Comparison of ENCODE assay signal across 1 cellular context in the genomic region with DNA sequence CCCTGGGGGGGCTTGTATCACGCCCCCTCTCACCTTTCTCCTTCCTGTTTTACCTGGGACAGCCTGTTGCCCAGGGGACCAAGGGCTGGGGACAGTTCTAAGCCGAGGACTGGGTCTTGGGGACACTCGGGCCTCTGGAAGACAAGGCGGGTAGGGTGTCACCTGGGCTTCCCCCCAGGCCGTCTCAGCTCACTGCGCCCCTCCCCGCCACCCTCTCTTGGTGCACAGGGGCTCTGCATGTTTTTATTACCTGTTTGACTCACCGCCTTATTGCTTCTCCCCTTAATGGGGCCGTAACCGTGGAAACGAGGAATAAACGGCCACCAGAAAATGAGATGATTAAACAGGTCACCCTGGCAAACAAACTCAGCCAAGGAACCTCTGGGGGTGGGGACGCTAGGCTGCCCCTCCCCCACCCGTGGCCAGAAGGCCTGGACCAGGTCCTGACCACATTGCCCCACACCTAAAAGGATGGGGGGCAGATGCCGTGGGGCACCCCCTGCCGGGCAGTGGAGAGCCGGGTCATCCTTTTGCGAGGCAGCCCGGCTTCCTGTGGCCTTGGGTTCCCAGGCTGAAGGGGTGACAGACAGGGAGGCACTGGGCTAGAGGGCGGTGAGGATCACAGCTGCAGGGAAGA.
A peak's percentile ranks its signal among the peaks of the same experiment; 100 is the strongest.
TF ChIP-seq lines count a peak whose summit lies in the region.

No MANE protein-coding gene starts in this region.

TF ChIP-seq in HepG2, 621 proteins besides CTCF, POLR2A, EP300 and RAD21 (continued from another document and continues in another):
- TF ChIP-seq ZBTB40 (IDR thresholded peaks at IDR 0.05) (no peak), ZBTB40 (CRISPR knock-in tag; IDR thresholded peaks at IDR 0.05) (peak; percentile 89; the same call in 1 of the 2 replicates), CREBL2 (CRISPR knock-in tag; IDR thresholded peaks at IDR 0.05; ENCODE audit: borderline replicate concordance) (no peak), ZNF230 (CRISPR knock-in tag; IDR thresholded peaks at IDR 0.05) (0 out of 2 replicates have a peak, but pooled peaks have one; percentile 18), KLF15 (CRISPR knock-in tag; IDR thresholded peaks at IDR 0.05; ENCODE audit: borderline replicate concordance) (no peak), TFAP4 (IDR thresholded peaks at IDR 0.05; ENCODE audit: borderline replicate concordance, low read depth) (peak; percentile 32; the same call in 1 of the 2 replicates), HDAC2 (CRISPR knock-in tag; IDR thresholded peaks at IDR 0.05) (peak; percentile 23; the same call in 1 of the 2 replicates), ZNF121 (CRISPR knock-in tag; IDR thresholded peaks at IDR 0.05) (no peak; the same call in 1 of the 2 replicates), POLR2AphosphoS2 (IDR thresholded peaks at IDR 0.05; ENCODE audit: low read depth, low read length) (no peak), SKI (IDR thresholded peaks at IDR 0.05; ENCODE audit: partially characterized antibody) (peak; percentile 38), NR2F2 (IDR thresholded peaks at IDR 0.05; ENCODE audit: borderline replicate concordance, low read depth) (0 out of 2 replicates have a peak, but pooled peaks have one; percentile 21), MLXIP (CRISPR knock-in tag; IDR thresholded peaks at IDR 0.05; ENCODE audit: borderline replicate concordance) (no peak), ARID4A (CRISPR knock-in tag; IDR thresholded peaks at IDR 0.05; ENCODE audit: borderline replicate concordance) (peak; percentile 50; the same call in 1 of the 2 replicates), ZBTB26 (CRISPR knock-in tag; IDR thresholded peaks at IDR 0.05; ENCODE audit: borderline replicate concordance) (no peak)
- TF ChIP-seq, protein P1, sequence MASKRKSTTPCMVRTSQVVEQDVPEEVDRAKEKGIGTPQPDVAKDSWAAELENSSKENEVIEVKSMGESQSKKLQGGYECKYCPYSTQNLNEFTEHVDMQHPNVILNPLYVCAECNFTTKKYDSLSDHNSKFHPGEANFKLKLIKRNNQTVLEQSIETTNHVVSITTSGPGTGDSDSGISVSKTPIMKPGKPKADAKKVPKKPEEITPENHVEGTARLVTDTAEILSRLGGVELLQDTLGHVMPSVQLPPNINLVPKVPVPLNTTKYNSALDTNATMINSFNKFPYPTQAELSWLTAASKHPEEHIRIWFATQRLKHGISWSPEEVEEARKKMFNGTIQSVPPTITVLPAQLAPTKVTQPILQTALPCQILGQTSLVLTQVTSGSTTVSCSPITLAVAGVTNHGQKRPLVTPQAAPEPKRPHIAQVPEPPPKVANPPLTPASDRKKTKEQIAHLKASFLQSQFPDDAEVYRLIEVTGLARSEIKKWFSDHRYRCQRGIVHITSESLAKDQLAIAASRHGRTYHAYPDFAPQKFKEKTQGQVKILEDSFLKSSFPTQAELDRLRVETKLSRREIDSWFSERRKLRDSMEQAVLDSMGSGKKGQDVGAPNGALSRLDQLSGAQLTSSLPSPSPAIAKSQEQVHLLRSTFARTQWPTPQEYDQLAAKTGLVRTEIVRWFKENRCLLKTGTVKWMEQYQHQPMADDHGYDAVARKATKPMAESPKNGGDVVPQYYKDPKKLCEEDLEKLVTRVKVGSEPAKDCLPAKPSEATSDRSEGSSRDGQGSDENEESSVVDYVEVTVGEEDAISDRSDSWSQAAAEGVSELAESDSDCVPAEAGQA (IDR thresholded peaks at IDR 0.05; ENCODE audit: low read depth): no peak
- TF ChIP-seq, protein P1 (CRISPR knock-in tag; IDR thresholded peaks at IDR 0.05; ENCODE audit: borderline replicate concordance): no peak
- TF ChIP-seq, protein P2, sequence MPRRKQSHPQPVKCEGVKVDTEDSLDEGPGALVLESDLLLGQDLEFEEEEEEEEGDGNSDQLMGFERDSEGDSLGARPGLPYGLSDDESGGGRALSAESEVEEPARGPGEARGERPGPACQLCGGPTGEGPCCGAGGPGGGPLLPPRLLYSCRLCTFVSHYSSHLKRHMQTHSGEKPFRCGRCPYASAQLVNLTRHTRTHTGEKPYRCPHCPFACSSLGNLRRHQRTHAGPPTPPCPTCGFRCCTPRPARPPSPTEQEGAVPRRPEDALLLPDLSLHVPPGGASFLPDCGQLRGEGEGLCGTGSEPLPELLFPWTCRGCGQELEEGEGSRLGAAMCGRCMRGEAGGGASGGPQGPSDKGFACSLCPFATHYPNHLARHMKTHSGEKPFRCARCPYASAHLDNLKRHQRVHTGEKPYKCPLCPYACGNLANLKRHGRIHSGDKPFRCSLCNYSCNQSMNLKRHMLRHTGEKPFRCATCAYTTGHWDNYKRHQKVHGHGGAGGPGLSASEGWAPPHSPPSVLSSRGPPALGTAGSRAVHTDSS (CRISPR knock-in tag; conservative IDR thresholded peaks at IDR 0.05): no peak
